ENCODE assay signal across 19 cellular contexts in genomic region chrX:109974906-109975655, GRCh38. TPM values are rescaled to one million over a fixed set of nuclear protein-coding genes. Genes with fewer than 3 reads are reported as not detected.
A peak's percentile ranks its signal among the peaks of the same experiment; 100 is the strongest.
DNase-seq lines count a peak whose midpoint lies in the region; ATAC-seq and TF ChIP-seq lines count a peak whose summit lies in the region.
"Had no signal": no experiment of that assay in that cellular context is flagged by ENCODE, and none has a peak within 500 bp of the region (broad histone marks: within the 10 kb centered on the region; RNA-seq: fewer than 3 reads in every experiment).

No MANE protein-coding gene starts in this region.

- no peak overlapping the region for H3K27ac ChIP-seq in aorta (ENCODE audit: low read depth in 1 of 2, low read length in 2 of 2)
- no peak overlapping the region for H3K27ac ChIP-seq in left ventricle myocardium inferior (replicated peaks)
- H3K27ac ChIP-seq: right atrium auricular region, tibial nerve had no signal

- H3K27me3 ChIP-seq in aorta (ENCODE audit: control insufficient read depth in 1 of 2, insufficient read depth in 2 of 2, low read length in 1 of 2) (no peaks in the 10 kb centered on the region), left ventricle myocardium inferior (ENCODE audit: low read depth) (no peaks in the 10 kb centered on the region)

- H3K4me3 ChIP-seq in aorta (ENCODE audit: low read length in 2 of 2) (no peak overlapping the region), left ventricle myocardium inferior (no peak overlapping the region)
- H3K4me3 ChIP-seq: lung, right atrium auricular region, tibial nerve had no signal

- CTCF ChIA-PET in activated naive CD4-positive, alpha-beta T cell treated with anti-CD3 and anti-CD28 coated beads, Interleukin-2, amount 10 ng/mL, durations not matched to agents 7 days and 5 days (lab: Charles Lee) = interaction anchor here (1.5 kb wide), 1 partner anchor 14 kb away, joined by 4 read pairs; no protein-coding TSS in a partner anchor
- CTCF ChIA-PET in activated CD4-positive, alpha-beta memory T cell treated with anti-CD3 and anti-CD28 coated beads, Interleukin-2, amount 10 ng/mL, durations not matched to agents 7 days and 5 days (lab: Charles Lee) = interaction anchor here (0.7 to 1.6 kb wide), 3 partner anchors 27 to 84 kb away, joined by 3 to 5 read pairs (median 5); partner anchors contain the start of gene TMEM164

- H3K27ac Mint-ChIP-seq in activated naive CD4-positive, alpha-beta T cell treated with anti-CD3 and anti-CD28 coated beads, Interleukin-2, amount 10 ng/mL, durations not matched to agents 7 days and 5 days = peak overlapping the region; percentile 52
- H3K27ac Mint-ChIP-seq in activated CD4-positive, alpha-beta memory T cell treated with anti-CD3 and anti-CD28 coated beads, Interleukin-2, amount 10 ng/mL, durations not matched to agents 7 days and 5 days = peak overlapping the region; percentile 82
- no peak overlapping the region for H3K27ac Mint-ChIP-seq in HFFc6
- H3K27ac Mint-ChIP-seq: nephron progenitor cell had no signal

- H3K4me1 Mint-ChIP-seq in activated naive CD4-positive, alpha-beta T cell treated with anti-CD3 and anti-CD28 coated beads, Interleukin-2, amount 10 ng/mL, durations not matched to agents 7 days and 5 days = peaks cover 18% of the 10 kb centered on the region
- peaks cover 20% of the 10 kb centered on the region for H3K4me1 Mint-ChIP-seq in activated CD4-positive, alpha-beta memory T cell treated with anti-CD3 and anti-CD28 coated beads, Interleukin-2, amount 10 ng/mL, durations not matched to agents 7 days and 5 days
- H3K4me1 Mint-ChIP-seq in HFFc6 (ENCODE audit: low read depth) = no peaks in the 10 kb centered on the region
- H3K4me1 Mint-ChIP-seq: nephron progenitor cell had no signal

- intact Hi-C loops in aorta (cut with DNase I) (no loop called here), left ventricle myocardium inferior (cut with micrococcal nuclease) (no loop called here)

- peaks cover 8% of the 10 kb centered on the region for H3K27me3 Mint-ChIP-seq in activated naive CD4-positive, alpha-beta T cell treated with anti-CD3 and anti-CD28 coated beads, Interleukin-2, amount 10 ng/mL, durations not matched to agents 7 days and 5 days
- peaks cover 2% of the 10 kb centered on the region for H3K27me3 Mint-ChIP-seq in activated CD4-positive, alpha-beta memory T cell treated with anti-CD3 and anti-CD28 coated beads, Interleukin-2, amount 10 ng/mL, durations not matched to agents 7 days and 5 days
- no peaks in the 10 kb centered on the region; the same call in 1 of the 2 replicates for H3K27me3 Mint-ChIP-seq in HFFc6 (ENCODE audit: insufficient read depth)

- H3K9me3 Mint-ChIP-seq in activated naive CD4-positive, alpha-beta T cell treated with anti-CD3 and anti-CD28 coated beads, Interleukin-2, amount 10 ng/mL, durations not matched to agents 7 days and 5 days = no peaks in the 10 kb centered on the region
- no peaks in the 10 kb centered on the region for H3K9me3 Mint-ChIP-seq in activated CD4-positive, alpha-beta memory T cell treated with anti-CD3 and anti-CD28 coated beads, Interleukin-2, amount 10 ng/mL, durations not matched to agents 7 days and 5 days
- H3K9me3 Mint-ChIP-seq in HFFc6 = no peaks in the 10 kb centered on the region
- H3K9me3 Mint-ChIP-seq: nephron progenitor cell had no signal

- TF ChIP-seq CTCF in HFFc6 (IDR thresholded peaks at IDR 0.05) = no peak
- no peak for TF ChIP-seq CTCF in left ventricle myocardium inferior (IDR thresholded peaks at IDR 0.05; ENCODE audit: borderline replicate concordance)

- H3K36me3 ChIP-seq in aorta (ENCODE audit: control insufficient read depth in 1 of 2, insufficient read depth in 2 of 2, low read length in 1 of 2) = no peaks in the 10 kb centered on the region
- H3K36me3 ChIP-seq in left ventricle myocardium inferior = no peaks in the 10 kb centered on the region
- H3K36me3 ChIP-seq: right atrium auricular region, tibial nerve had no signal

- peaks cover 2% of the 10 kb centered on the region for H3K36me3 Mint-ChIP-seq in activated naive CD4-positive, alpha-beta T cell treated with anti-CD3 and anti-CD28 coated beads, Interleukin-2, amount 10 ng/mL, durations not matched to agents 7 days and 5 days
- peaks cover 3% of the 10 kb centered on the region for H3K36me3 Mint-ChIP-seq in activated CD4-positive, alpha-beta memory T cell treated with anti-CD3 and anti-CD28 coated beads, Interleukin-2, amount 10 ng/mL, durations not matched to agents 7 days and 5 days (ENCODE audit: low read depth)
- no peaks in the 10 kb centered on the region for H3K36me3 Mint-ChIP-seq in HFFc6 (ENCODE audit: low read depth)

- POLR2A ChIA-PET in activated CD4-positive, alpha-beta memory T cell treated with anti-CD3 and anti-CD28 coated beads, Interleukin-2, amount 10 ng/mL, durations not matched to agents 7 days and 5 days (lab: Charles Lee) = interaction anchor here (0.8 to 0.9 kb wide), 2 partner anchors 16 to 21 kb away, joined by 3 to 4 read pairs; no protein-coding TSS in a partner anchor

- 61 to 100% methylated on average over 1 of the region's 1 CpG for WGBS in aorta, 2 donors

- TF ChIP-seq POLR2A in erythroblast (IDR thresholded peaks at IDR 0.05; ENCODE audit: low read length) = no peak

- DNase-seq in activated naive CD4-positive, alpha-beta T cell treated with anti-CD3 and anti-CD28 coated beads, Interleukin-2, amount 10 ng/mL, durations not matched to agents 7 days and 5 days = no peak
- DNase-seq in activated naive CD4-positive, alpha-beta T cell (lab: John Stamatoyannopoulos, UW) = no peak
- peak; percentile 16 for DNase-seq in activated CD4-positive, alpha-beta memory T cell treated with anti-CD3 and anti-CD28 coated beads, Interleukin-2, amount 10 ng/mL, durations not matched to agents 7 days and 5 days
- DNase-seq in erythroblast (lab: John Stamatoyannopoulos, UW) (peak; percentile 2 to 39), aorta (no peak), HFFc6 (no peak), left ventricle myocardium inferior (no peak)
- DNase-seq: activated T-cell treated with anti-CD3 and anti-CD28 coated beads, Interleukin-2, amount 50 U/mL, for 1 hour; effector CD4-positive, alpha-beta T cell; foreskin melanocyte; Kasumi-1; NCI-H1694 treated with DMSO at 0.1 percent for 48 hours; NCI-H510A; nephron progenitor cell had no signal

- H3K9me3 ChIP-seq in aorta (ENCODE audit: control insufficient read depth, low read length) (no peaks in the 10 kb centered on the region), left ventricle myocardium inferior (replicated peaks) (no peaks in the 10 kb centered on the region)
- H3K9me3 ChIP-seq: right atrium auricular region, tibial nerve had no signal

- ATAC-seq in aorta (ENCODE audit: low FRiP score) = peak; percentile 57
- ATAC-seq in HG03139 (IDR thresholded peaks at IDR 0.05; ENCODE audit: unreplicated experiment) = no peak
- ATAC-seq: SK-N-SH treated with all-trans-retinoic acid at 6 μM for 48 hours had no signal

- H3K4me1 ChIP-seq in aorta (ENCODE audit: control insufficient read depth in 1 of 2, insufficient read depth in 2 of 2, low read length in 2 of 2) = no peaks in the 10 kb centered on the region
- H3K4me1 ChIP-seq in left ventricle myocardium inferior = no peaks in the 10 kb centered on the region
- H3K4me1 ChIP-seq: right atrium auricular region, tibial nerve had no signal

- no peak overlapping the region for H3K4me3 Mint-ChIP-seq in activated naive CD4-positive, alpha-beta T cell treated with anti-CD3 and anti-CD28 coated beads, Interleukin-2, amount 10 ng/mL, durations not matched to agents 7 days and 5 days
- no peak overlapping the region for H3K4me3 Mint-ChIP-seq in activated CD4-positive, alpha-beta memory T cell treated with anti-CD3 and anti-CD28 coated beads, Interleukin-2, amount 10 ng/mL, durations not matched to agents 7 days and 5 days
- no peak overlapping the region for H3K4me3 Mint-ChIP-seq in HFFc6
- H3K4me3 Mint-ChIP-seq: nephron progenitor cell had no signal

RNA-seq across cellular contexts. Expression of gene TMEM164, which starts 27.8 kb away (rescaled TPM):
- total RNA-seq in activated CD4-positive, alpha-beta memory T cell treated with anti-CD3 and anti-CD28 coated beads, Interleukin-2, amount 10 ng/mL, durations not matched to agents 7 days and 5 days = 10 to 100 TPM; 18.7 to 24.1 TPM
- total RNA-seq in aorta (10 to 100 TPM; 13.5 to 18.3 TPM), left ventricle myocardium inferior (48.3 TPM)
- 1 to 10 TPM; 7.8 to 8.9 TPM for polyA plus RNA-seq in aorta
- total RNA-seq in HFFc6 (2021; fragmentation: NEBNext Ultra II Directional; extraction: Animal tissue kit (Norgen Biotek cat#: 25700)) = 10 to 100 TPM in 1 of 6 experiments, 1 to 10 TPM in 5; 8.5 to 12.5 (median 9.6) TPM

Comparison
In these comparisons a context has a peak if more than half of its experiments do, and no peak if none do; other contexts are left out.
1. DNase-seq: peak in activated CD4-positive, alpha-beta memory T cell treated with anti-CD3 and anti-CD28 coated beads, Interleukin-2, amount 10 ng/mL, durations not matched to agents 7 days and 5 days (single experiment) and erythroblast (2 of 2); none in activated naive CD4-positive, alpha-beta T cell treated with anti-CD3 and anti-CD28 coated beads, Interleukin-2, amount 10 ng/mL, durations not matched to agents 7 days and 5 days (single experiment), activated naive CD4-positive, alpha-beta T cell (0 of 4), aorta (0 of 2), HFFc6 (single experiment) and left ventricle myocardium inferior (single experiment).